In the genomic region with DNA sequence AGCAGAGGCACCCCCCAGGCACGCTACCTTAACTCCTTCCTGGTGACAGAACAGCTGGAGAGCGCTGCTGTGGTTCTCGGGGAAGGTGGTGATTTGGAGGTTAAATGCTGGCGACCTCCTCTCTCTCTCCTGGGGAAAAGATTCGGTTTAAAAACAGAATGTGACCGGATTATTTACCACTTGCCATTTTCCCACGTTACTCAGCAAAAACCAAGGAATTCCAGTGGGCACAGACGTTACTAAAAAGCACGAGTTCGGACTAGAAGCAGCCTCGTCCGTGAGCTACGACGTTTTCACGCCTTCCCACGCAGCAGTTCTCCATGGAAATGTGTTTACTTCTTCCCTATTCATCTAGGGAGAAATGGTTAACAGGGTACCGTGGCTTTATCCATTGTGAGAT, we compare ENCODE assay signal across 1 cellular context.
TF ChIP-seq lines count a peak whose summit lies in the region.

No MANE protein-coding gene starts in this region.

TF ChIP-seq in H1, 55 proteins besides CTCF, POLR2A, EP300 and RAD21 (continued from another document):
- TF ChIP-seq PHF8 (conservative IDR thresholded peaks at IDR 0.05; ENCODE audit: low read depth, low read length), result no peak
- no peak for TF ChIP-seq RBBP5 (IDR thresholded peaks at IDR 0.05; ENCODE audit: borderline replicate concordance, low read depth, low read length)
- no peak for TF ChIP-seq MAFK (IDR thresholded peaks at IDR 0.05; ENCODE audit: low read depth, low read length)
- TF ChIP-seq, protein P1, sequence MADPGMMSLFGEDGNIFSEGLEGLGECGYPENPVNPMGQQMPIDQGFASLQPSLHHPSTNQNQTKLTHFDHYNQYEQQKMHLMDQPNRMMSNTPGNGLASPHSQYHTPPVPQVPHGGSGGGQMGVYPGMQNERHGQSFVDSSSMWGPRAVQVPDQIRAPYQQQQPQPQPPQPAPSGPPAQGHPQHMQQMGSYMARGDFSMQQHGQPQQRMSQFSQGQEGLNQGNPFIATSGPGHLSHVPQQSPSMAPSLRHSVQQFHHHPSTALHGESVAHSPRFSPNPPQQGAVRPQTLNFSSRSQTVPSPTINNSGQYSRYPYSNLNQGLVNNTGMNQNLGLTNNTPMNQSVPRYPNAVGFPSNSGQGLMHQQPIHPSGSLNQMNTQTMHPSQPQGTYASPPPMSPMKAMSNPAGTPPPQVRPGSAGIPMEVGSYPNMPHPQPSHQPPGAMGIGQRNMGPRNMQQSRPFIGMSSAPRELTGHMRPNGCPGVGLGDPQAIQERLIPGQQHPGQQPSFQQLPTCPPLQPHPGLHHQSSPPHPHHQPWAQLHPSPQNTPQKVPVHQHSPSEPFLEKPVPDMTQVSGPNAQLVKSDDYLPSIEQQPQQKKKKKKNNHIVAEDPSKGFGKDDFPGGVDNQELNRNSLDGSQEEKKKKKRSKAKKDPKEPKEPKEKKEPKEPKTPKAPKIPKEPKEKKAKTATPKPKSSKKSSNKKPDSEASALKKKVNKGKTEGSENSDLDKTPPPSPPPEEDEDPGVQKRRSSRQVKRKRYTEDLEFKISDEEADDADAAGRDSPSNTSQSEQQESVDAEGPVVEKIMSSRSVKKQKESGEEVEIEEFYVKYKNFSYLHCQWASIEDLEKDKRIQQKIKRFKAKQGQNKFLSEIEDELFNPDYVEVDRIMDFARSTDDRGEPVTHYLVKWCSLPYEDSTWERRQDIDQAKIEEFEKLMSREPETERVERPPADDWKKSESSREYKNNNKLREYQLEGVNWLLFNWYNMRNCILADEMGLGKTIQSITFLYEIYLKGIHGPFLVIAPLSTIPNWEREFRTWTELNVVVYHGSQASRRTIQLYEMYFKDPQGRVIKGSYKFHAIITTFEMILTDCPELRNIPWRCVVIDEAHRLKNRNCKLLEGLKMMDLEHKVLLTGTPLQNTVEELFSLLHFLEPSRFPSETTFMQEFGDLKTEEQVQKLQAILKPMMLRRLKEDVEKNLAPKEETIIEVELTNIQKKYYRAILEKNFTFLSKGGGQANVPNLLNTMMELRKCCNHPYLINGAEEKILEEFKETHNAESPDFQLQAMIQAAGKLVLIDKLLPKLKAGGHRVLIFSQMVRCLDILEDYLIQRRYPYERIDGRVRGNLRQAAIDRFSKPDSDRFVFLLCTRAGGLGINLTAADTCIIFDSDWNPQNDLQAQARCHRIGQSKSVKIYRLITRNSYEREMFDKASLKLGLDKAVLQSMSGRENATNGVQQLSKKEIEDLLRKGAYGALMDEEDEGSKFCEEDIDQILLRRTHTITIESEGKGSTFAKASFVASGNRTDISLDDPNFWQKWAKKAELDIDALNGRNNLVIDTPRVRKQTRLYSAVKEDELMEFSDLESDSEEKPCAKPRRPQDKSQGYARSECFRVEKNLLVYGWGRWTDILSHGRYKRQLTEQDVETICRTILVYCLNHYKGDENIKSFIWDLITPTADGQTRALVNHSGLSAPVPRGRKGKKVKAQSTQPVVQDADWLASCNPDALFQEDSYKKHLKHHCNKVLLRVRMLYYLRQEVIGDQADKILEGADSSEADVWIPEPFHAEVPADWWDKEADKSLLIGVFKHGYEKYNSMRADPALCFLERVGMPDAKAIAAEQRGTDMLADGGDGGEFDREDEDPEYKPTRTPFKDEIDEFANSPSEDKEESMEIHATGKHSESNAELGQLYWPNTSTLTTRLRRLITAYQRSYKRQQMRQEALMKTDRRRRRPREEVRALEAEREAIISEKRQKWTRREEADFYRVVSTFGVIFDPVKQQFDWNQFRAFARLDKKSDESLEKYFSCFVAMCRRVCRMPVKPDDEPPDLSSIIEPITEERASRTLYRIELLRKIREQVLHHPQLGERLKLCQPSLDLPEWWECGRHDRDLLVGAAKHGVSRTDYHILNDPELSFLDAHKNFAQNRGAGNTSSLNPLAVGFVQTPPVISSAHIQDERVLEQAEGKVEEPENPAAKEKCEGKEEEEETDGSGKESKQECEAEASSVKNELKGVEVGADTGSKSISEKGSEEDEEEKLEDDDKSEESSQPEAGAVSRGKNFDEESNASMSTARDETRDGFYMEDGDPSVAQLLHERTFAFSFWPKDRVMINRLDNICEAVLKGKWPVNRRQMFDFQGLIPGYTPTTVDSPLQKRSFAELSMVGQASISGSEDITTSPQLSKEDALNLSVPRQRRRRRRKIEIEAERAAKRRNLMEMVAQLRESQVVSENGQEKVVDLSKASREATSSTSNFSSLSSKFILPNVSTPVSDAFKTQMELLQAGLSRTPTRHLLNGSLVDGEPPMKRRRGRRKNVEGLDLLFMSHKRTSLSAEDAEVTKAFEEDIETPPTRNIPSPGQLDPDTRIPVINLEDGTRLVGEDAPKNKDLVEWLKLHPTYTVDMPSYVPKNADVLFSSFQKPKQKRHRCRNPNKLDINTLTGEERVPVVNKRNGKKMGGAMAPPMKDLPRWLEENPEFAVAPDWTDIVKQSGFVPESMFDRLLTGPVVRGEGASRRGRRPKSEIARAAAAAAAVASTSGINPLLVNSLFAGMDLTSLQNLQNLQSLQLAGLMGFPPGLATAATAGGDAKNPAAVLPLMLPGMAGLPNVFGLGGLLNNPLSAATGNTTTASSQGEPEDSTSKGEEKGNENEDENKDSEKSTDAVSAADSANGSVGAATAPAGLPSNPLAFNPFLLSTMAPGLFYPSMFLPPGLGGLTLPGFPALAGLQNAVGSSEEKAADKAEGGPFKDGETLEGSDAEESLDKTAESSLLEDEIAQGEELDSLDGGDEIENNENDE (IDR thresholded peaks at IDR 0.05; ENCODE audit: insufficient replicate concordance, low read length), result no peak
- TF ChIP-seq SIN3A (conservative IDR thresholded peaks at IDR 0.05 in 1 of 2, IDR thresholded peaks at IDR 0.05 in 1 of 2; ENCODE audit: low read depth in 1 of 2, low read length in 2 of 2), result no peak
- TF ChIP-seq SRF (IDR thresholded peaks at IDR 0.05; ENCODE audit: low read depth, low read length), result no peak
- no peak for TF ChIP-seq FOSL1 (IDR thresholded peaks at IDR 0.05; ENCODE audit: insufficient read depth, low read depth, low read length)
